ENCODE assay signal across 17 cellular contexts in the genomic region with DNA sequence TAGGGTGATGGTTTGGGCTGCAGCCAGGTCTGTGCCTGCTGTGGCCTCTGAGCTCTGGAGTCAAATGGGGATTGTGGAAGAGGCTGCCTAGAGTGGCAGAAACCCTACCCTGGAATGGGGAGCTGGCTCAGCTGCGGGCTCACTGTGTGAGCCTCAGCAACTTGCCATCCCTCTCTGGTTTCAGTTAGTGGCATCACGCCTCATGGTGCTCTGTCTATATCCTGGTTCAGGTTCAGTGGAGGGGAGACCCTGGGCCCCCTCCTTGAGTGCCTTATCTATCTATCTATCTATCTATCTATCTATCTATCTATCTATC.
DNase-seq lines count a peak whose midpoint lies in the region; TF ChIP-seq lines count a peak whose summit lies in the region.
"Had no signal": no experiment of that assay in that cellular context is flagged by ENCODE, and none has a peak within 500 bp of the region (broad histone marks: within the 10 kb centered on the region; RNA-seq: fewer than 3 reads in every experiment).

No MANE protein-coding gene starts in this region.

- H3K9me3 ChIP-seq in right atrium auricular region, result peaks cover 4 to 18% of the 10 kb centered on the region in 2 donors
- peaks cover 0 to 5% (median 4%) of the 10 kb centered on the region in 3 donors for H3K9me3 ChIP-seq in skeletal muscle tissue (ENCODE audit: control insufficient read depth in 3 of 3, low read length in 3 of 3)

- H3K4me3 ChIP-seq in right atrium auricular region, result no peak overlapping the region
- H3K4me3 ChIP-seq in skeletal muscle tissue (ENCODE audit: low read length in 3 of 3), result peak overlapping the region; percentile 22 to 62 (median 28)
- H3K4me3 ChIP-seq: BLaER1, GM23248 had no signal

- no peak overlapping the region for H3K27ac ChIP-seq in right atrium auricular region
- H3K27ac ChIP-seq in skeletal muscle tissue (ENCODE audit: low read depth, low read length), result peak overlapping the region; percentile 40
- H3K27ac ChIP-seq: 22Rv1, BLaER1, C4-2B, GM23248 had no signal

- intact Hi-C loops in cardiac septum (cut with DNase I), result no loop called here

- H3K27me3 ChIP-seq in right atrium auricular region (no peaks in the 10 kb centered on the region), skeletal muscle tissue (ENCODE audit: control insufficient read depth in 3 of 3, insufficient read depth in 3 of 3, low read length in 3 of 3) (peaks cover 0 to 3% (median 0%) of the 10 kb centered on the region in 3 donors)
- H3K27me3 ChIP-seq: BLaER1 had no signal

- H3K4me1 ChIP-seq in right atrium auricular region (no peaks in the 10 kb centered on the region), skeletal muscle tissue (ENCODE audit: control insufficient read depth in 3 of 3, insufficient read depth in 3 of 3, low read length in 3 of 3) (peaks cover 5 to 11% (median 6%) of the 10 kb centered on the region in 3 donors)

- no peak overlapping the region for H3K9ac ChIP-seq in skeletal muscle tissue (ENCODE audit: low read depth in 1 of 3, low read length in 3 of 3)
- H3K9ac ChIP-seq: BLaER1, GM23248 had no signal

- H3K36me3 ChIP-seq in right atrium auricular region, result no peaks in the 10 kb centered on the region
- peaks cover 0 to 2% (median 0%) of the 10 kb centered on the region in 3 donors for H3K36me3 ChIP-seq in skeletal muscle tissue (ENCODE audit: control insufficient read depth in 3 of 3, insufficient read depth in 3 of 3, low read length in 3 of 3)
- H3K36me3 ChIP-seq: BLaER1 had no signal

- no peak for TF ChIP-seq CTCF in right atrium auricular region (IDR thresholded peaks at IDR 0.05)

- DNase-seq in cardiac septum (ENCODE audit: low spot score), result peak; percentile 14
- no peak for DNase-seq in right atrium auricular region (ENCODE audit: low spot score)
- peak; percentile 39 for DNase-seq in mesenteric fat pad (ENCODE audit: low spot score)
- no peak for DNase-seq in activated CD4-positive, alpha-beta T cell treated with anti-CD3 and anti-CD28 coated beads for 1 hour
- no peak for DNase-seq in NCI-H1105 (lab: John Stamatoyannopoulos, UW)
- DNase-seq: CD4-positive, CD25-positive, alpha-beta regulatory T cell; CD8-positive, alpha-beta T cell; DMS53; DMS79 treated with DMSO at 0.1 percent for 48 hours; GF-D8; GM23248; H7; HCEC 1CT had no signal

Comparison
In these comparisons a context has a peak if more than half of its experiments do, and no peak if none do; other contexts are left out.
1. DNase-seq: peak in cardiac septum (single experiment) and mesenteric fat pad (single experiment); none in right atrium auricular region (single experiment), activated CD4-positive, alpha-beta T cell treated with anti-CD3 and anti-CD28 coated beads for 1 hour (single experiment) and NCI-H1105 (single experiment).
2. H3K4me3 ChIP-seq: peak in skeletal muscle tissue (3 of 3); none in right atrium auricular region (0 of 2).